In genomic region chr3:11969986-11970385, GRCh38 we compare ENCODE assay signal across 26 cellular contexts. TPM values are rescaled to one million over a fixed set of nuclear protein-coding genes. Genes with fewer than 3 reads are reported as not detected.
DNase-seq lines count a peak whose midpoint lies in the region; ATAC-seq, FAIRE-seq and TF ChIP-seq lines count a peak whose summit lies in the region.
"Had no signal": no experiment of that assay in that cellular context is flagged by ENCODE, and none has a peak within 500 bp of the region (broad histone marks: within the 10 kb centered on the region; RNA-seq: fewer than 3 reads in every experiment).

No MANE protein-coding gene starts in this region.

- H2AFZ ChIP-seq in GM23338, result peak overlapping the region; percentile 56; the same call in 1 of the 2 replicates
- H2AFZ ChIP-seq: PC-9 had no signal

- no peaks in the 10 kb centered on the region for H3K36me3 Mint-ChIP-seq in GM23338 (ENCODE audit: low read depth)

- no peak for DNase-seq in GM23338 (ENCODE audit: low spot score)
- DNase-seq in bronchial epithelial cell (ENCODE audit: low read depth), result no peak
- DNase-seq in middle frontal gyrus (ENCODE audit: extremely low spot score, low spot score), result peak; percentile 20
- DNase-seq in superior temporal gyrus (ENCODE audit: extremely low spot score), result peak; percentile 32
- no peak for DNase-seq in activated effector memory CD4-positive, alpha-beta T cell treated with anti-CD3 and anti-CD28 coated beads, Interleukin-2, amount 50 U/mL, for 16 hours
- DNase-seq in transverse colon, result no peak
- DNase-seq in D341Med (ENCODE audit: low spot score), result no peak
- DNase-seq: CD4-positive, alpha-beta memory T cell; COR-L47; GDM1; IMR-90; KG1; MG63; NCI-H2029 treated with DMSO at 0.1 percent for 48 hours; NCI-H2227 treated with DMSO at 0.1 percent for 48 hours; NK-92 treated with Interleukin-12 subunit alpha and Interleukin-12 subunit beta, amount 100 ng/mL, for 24 hours; PC-9; SJCRH30 had no signal

- H3F3A ChIP-seq in GM23338 (replicated peaks; ENCODE audit: low read depth), result no peaks in the 10 kb centered on the region

- in situ Hi-C loops in transverse colon (cut with MboI; ENCODE audit: low pct_ligation_motif_present in 1 of 4, low pct_unique_long_range_greater_than_20kb in 1 of 4, low sequenced_read_pairs in 3 of 4), result no loop called here

- no peaks in the 10 kb centered on the region for H3K79me2 ChIP-seq in GM23338 (replicated peaks; ENCODE audit: insufficient read depth)

- H4K20me1 ChIP-seq in GM23338 (replicated peaks; ENCODE audit: insufficient read depth), result no peaks in the 10 kb centered on the region
- H4K20me1 ChIP-seq: BLaER1 treated with 17β-estradiol and CSF1 and Interleukin-3, amounts not matched to agents 10 nM and 100 nM had no signal

- 53% methylated on average over 4 of the region's 4 CpGs; no CpG with 5 or more reads in 1 of the 2 donors for WGBS in transverse colon (ENCODE audit: low coverage in 1 of 2), 2 donors

- TF ChIP-seq CTCF in GM23338 (conservative IDR thresholded peaks at IDR 0.05; ENCODE audit: low read depth in 2 of 2) (no peak), bronchial epithelial cell (IDR thresholded peaks at IDR 0.05; ENCODE audit: insufficient read depth, low read length, severe bottlenecking) (no peak), transverse colon (IDR thresholded peaks at IDR 0.05) (no peak)

- H3K9me3 Mint-ChIP-seq in GM23338, result no peaks in the 10 kb centered on the region

- H3K9me2 ChIP-seq in GM23338 (ENCODE audit: insufficient read depth), result no peaks in the 10 kb centered on the region

- H3K4me1 ChIP-seq in GM23338 (ENCODE audit: insufficient read depth), result no peaks in the 10 kb centered on the region
- no peaks in the 10 kb centered on the region for H3K4me1 ChIP-seq in transverse colon
- H3K4me1 ChIP-seq: BLaER1 treated with 17β-estradiol and CSF1 and Interleukin-3, amounts not matched to agents 10 nM and 100 nM; SJCRH30 had no signal

- peak; percentile 72 for FAIRE-seq in bronchial epithelial cell (lab: Jason Lieb, UNC)
- FAIRE-seq: A204.1, GM12878 had no signal

- no peak for TF ChIP-seq POLR2A in transverse colon (IDR thresholded peaks at IDR 0.05)

- H3K27ac ChIP-seq in GM23338 (ENCODE audit: low read depth) (no peak overlapping the region), transverse colon (no peak overlapping the region)
- H3K27ac ChIP-seq: BLaER1 treated with 17β-estradiol and CSF1 and Interleukin-3, amounts not matched to agents 10 nM and 100 nM; PC-9; SJCRH30 had no signal

- H3K4me3 ChIP-seq in GM23338 (no peak overlapping the region), bronchial epithelial cell (ENCODE audit: low read depth, low read length) (no peak overlapping the region), transverse colon (no peak overlapping the region)
- H3K4me3 ChIP-seq: BLaER1 treated with 17β-estradiol and CSF1 and Interleukin-3, amounts not matched to agents 10 nM and 100 nM; GM12878; MG63; PC-9; SJCRH30 had no signal

- no peak for TF ChIP-seq EP300 in transverse colon (IDR thresholded peaks at IDR 0.05; ENCODE audit: low read depth)

- H3K27me3 Mint-ChIP-seq in GM23338 (ENCODE audit: insufficient read depth, low read depth, poor library complexity), result peaks cover 4% of the 10 kb centered on the region

- H3K27ac Mint-ChIP-seq in GM23338, result no peak overlapping the region
- H3K27ac Mint-ChIP-seq: CD4-positive, alpha-beta memory T cell had no signal

- no peak overlapping the region for H3K4me2 ChIP-seq in GM23338
- H3K4me2 ChIP-seq: BLaER1 treated with 17β-estradiol and CSF1 and Interleukin-3, amounts not matched to agents 10 nM and 100 nM; PC-9 had no signal

- H3K4me1 Mint-ChIP-seq in GM23338, result no peaks in the 10 kb centered on the region; the same call in 2 of the 3 replicates
- H3K4me1 Mint-ChIP-seq: CD4-positive, alpha-beta memory T cell had no signal

- H3K36me3 ChIP-seq in GM23338 (ENCODE audit: insufficient read depth) (no peaks in the 10 kb centered on the region), bronchial epithelial cell (ENCODE audit: control insufficient read depth, insufficient read depth, low read length) (no peaks in the 10 kb centered on the region), transverse colon (no peaks in the 10 kb centered on the region)
- H3K36me3 ChIP-seq: BLaER1 treated with 17β-estradiol and CSF1 and Interleukin-3, amounts not matched to agents 10 nM and 100 nM; MG63; SJCRH30 had no signal

- H3K9me3 ChIP-seq in transverse colon, result no peaks in the 10 kb centered on the region
- H3K9me3 ChIP-seq: MG63, SJCRH30 had no signal

- H3K27me3 ChIP-seq in GM23338 (ENCODE audit: insufficient read depth), result no peaks in the 10 kb centered on the region
- peaks cover 1% of the 10 kb centered on the region for H3K27me3 ChIP-seq in bronchial epithelial cell (ENCODE audit: control insufficient read depth, insufficient read depth, low read length)
- peaks cover 14% of the 10 kb centered on the region for H3K27me3 ChIP-seq in transverse colon
- H3K27me3 ChIP-seq: BLaER1 treated with 17β-estradiol and CSF1 and Interleukin-3, amounts not matched to agents 10 nM and 100 nM; MG63 had no signal

- intact Hi-C loops in transverse colon (cut with DNase I; ENCODE audit: low total_unique reads), result no loop called here

- ATAC-seq in GM23338, result peak; percentile 57
- ATAC-seq: GM12878, HCT116, Right ventricle myocardium inferior, SK-N-SH treated with all-trans-retinoic acid at 6 μM for 48 hours had no signal

- H3K4me3 Mint-ChIP-seq in GM23338, result no peak overlapping the region
- H3K4me3 Mint-ChIP-seq: CD4-positive, alpha-beta memory T cell had no signal

TF ChIP-seq in GM23338, 12 proteins besides CTCF, POLR2A, EP300 and RAD21 (continues in another document):
- TF ChIP-seq EZH2 (IDR thresholded peaks at IDR 0.05; ENCODE audit: low read depth, unreplicated experiment) (no peak), ZNF331 (CRISPR knock-in tag; IDR thresholded peaks at IDR 0.05; ENCODE audit: low read depth) (no peak), CREB1 (CRISPR knock-in tag; IDR thresholded peaks at IDR 0.05; ENCODE audit: low read depth) (no peak), EZH2phosphoT487 (IDR thresholded peaks at IDR 0.05; ENCODE audit: unreplicated experiment) (no peak), POLR2AphosphoS5 (IDR thresholded peaks at IDR 0.05; ENCODE audit: low read depth) (no peak), JUNB (IDR thresholded peaks at IDR 0.05; ENCODE audit: unreplicated experiment) (no peak), ZNF462 (CRISPR knock-in tag; IDR thresholded peaks at IDR 0.05) (no peak)

RNA-seq across cellular contexts. Expression of gene SYN2, which starts 34.2 kb away (rescaled TPM):
- total RNA-seq in GM23338 (2014; rRNA removed; shearing (Covaris generic)), result 7.5 and 8.5 TPM in 2 replicates
- polyA plus RNA-seq in GM23338 (2016; fragmentation: Nextera tagmentation; extraction: Ambion mirVana), result 2.2 and 2.7 TPM in 2 replicates
- total RNA-seq in bronchial epithelial cell (under 0.01 TPM in 2 replicates), transverse colon (1 to 10 TPM in 1 of 4 donors, under 1 TPM in 2, not detected in 1; 0.20 to 1.6 (median 0.68) TPM)
- total RNA-seq: CD4-positive, alpha-beta memory T cell; GM12878; NCI-H460; RPMI7951; SJCRH30 had no signal

Comparison
In these comparisons a context has a peak if more than half of its experiments do, and no peak if none do; other contexts are left out.
1. DNase-seq: peak in middle frontal gyrus (single experiment) and superior temporal gyrus (single experiment); none in GM23338 (single experiment), bronchial epithelial cell (single experiment), activated effector memory CD4-positive, alpha-beta T cell treated with anti-CD3 and anti-CD28 coated beads, Interleukin-2, amount 50 U/mL, for 16 hours (single experiment), transverse colon (single experiment) and D341Med (single experiment).